12 cellular contexts compared by ENCODE assay signal in the genomic region with DNA sequence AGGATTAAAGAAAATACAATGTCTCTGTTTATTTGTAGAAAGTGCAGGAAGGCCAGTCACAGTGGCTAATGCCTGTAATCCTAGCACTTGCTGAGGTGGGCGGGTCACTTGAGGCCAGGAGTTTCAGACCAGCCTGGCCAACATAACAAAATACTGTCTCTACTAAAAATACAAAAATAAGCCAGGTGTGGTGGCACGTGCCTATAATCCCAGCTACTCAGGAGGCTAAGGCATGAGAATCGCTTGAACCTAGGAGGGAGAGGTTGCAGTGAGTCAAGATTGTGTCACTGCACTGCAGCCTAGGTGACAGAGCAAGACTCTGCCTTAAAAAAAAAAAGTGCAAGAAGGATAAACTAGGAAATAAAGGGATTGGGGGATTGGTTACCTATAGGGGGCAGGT. TPM values are rescaled to one million over a fixed set of nuclear protein-coding genes. Genes with fewer than 3 reads are reported as not detected.
"Had no signal": no experiment of that assay in that cellular context is flagged by ENCODE, and none has a peak within 500 bp of the region (broad histone marks: within the 10 kb centered on the region; RNA-seq: fewer than 3 reads in every experiment).

No MANE protein-coding gene starts in this region.

RNA-seq across cellular contexts. Expression of gene ADIRF, which starts 10.2 kb away (rescaled TPM):
- total RNA-seq: activated CD4-positive, alpha-beta T cell treated with anti-CD3 and anti-CD28 coated beads, Interleukin-2, amount 10 ng/mL, durations not matched to agents 24 days and 14 days; activated CD8-positive, alpha-beta T cell treated with anti-CD3 and anti-CD28 coated beads, Interleukin-2, amount 10 ng/mL, durations not matched to agents 7 days and 5 days; hepatocyte; natural killer cell treated with Interleukin-12 subunit alpha and Interleukin-12 subunit beta and Interleukin-15 and Interleukin-18, amount 100 ng/mL, for 72 hours; occipital lobe had no signal
- polyA plus RNA-seq: hepatocyte had no signal

RNA-seq across cellular contexts. Expression of gene SNCG, which starts 20.1 kb away (rescaled TPM):
- total RNA-seq: activated B cell treated with CpG ODN at 0.5 μM for 24 hours; activated CD8-positive, alpha-beta T cell treated with anti-CD3 and anti-CD28 coated beads, Interleukin-2, amount 10 ng/mL, durations not matched to agents 7 days and 5 days; natural killer cell treated with Interleukin-12 subunit alpha and Interleukin-12 subunit beta and Interleukin-15 and Interleukin-18, amount 100 ng/mL, for 72 hours; T-helper 17 cell had no signal

RNA-seq across cellular contexts. Expression of gene MMRN2, which starts 21.0 kb away (rescaled TPM):
- total RNA-seq: activated CD4-positive, alpha-beta T cell treated with anti-CD3 and anti-CD28 coated beads, Interleukin-2, amount 10 ng/mL, durations not matched to agents 24 days and 14 days; activated CD8-positive, alpha-beta T cell treated with anti-CD3 and anti-CD28 coated beads, Interleukin-2, amount 10 ng/mL, durations not matched to agents 7 days and 5 days; natural killer cell treated with Interleukin-12 subunit alpha and Interleukin-12 subunit beta and Interleukin-15 and Interleukin-18, amount 100 ng/mL, for 72 hours had no signal

RNA-seq across cellular contexts. Expression of gene FAM25A, which starts 41.6 kb away (rescaled TPM):
- total RNA-seq: activated B cell treated with CpG ODN at 0.5 μM for 24 hours; activated CD4-positive, alpha-beta T cell treated with anti-CD3 and anti-CD28 coated beads, Interleukin-2, amount 10 ng/mL, durations not matched to agents 24 days and 14 days; activated CD8-positive, alpha-beta T cell treated with anti-CD3 and anti-CD28 coated beads, Interleukin-2, amount 10 ng/mL, durations not matched to agents 7 days and 5 days; hepatocyte; left lobe of liver; mucosa of gallbladder; natural killer cell treated with Interleukin-12 subunit alpha and Interleukin-12 subunit beta and Interleukin-15 and Interleukin-18, amount 100 ng/mL, for 72 hours; occipital lobe; prostate gland; right lobe of liver; SJCRH30; T-helper 17 cell had no signal
- polyA plus RNA-seq: hepatocyte had no signal
